ENCODE assay signal across 8 cellular contexts in genomic region chr14:21039059-21039422, GRCh38. TPM values are rescaled to one million over a fixed set of nuclear protein-coding genes. Genes with fewer than 3 reads are reported as not detected.
A peak's percentile ranks its signal among the peaks of the same experiment; 100 is the strongest.
DNase-seq lines count a peak whose midpoint lies in the region; ATAC-seq and TF ChIP-seq lines count a peak whose summit lies in the region.

No MANE protein-coding gene starts in this region.

- peaks cover 14 to 43% (median 30%) of the 10 kb centered on the region in 6 donors for H3K4me1 ChIP-seq in spleen

- DNase-seq in NCI-H1092 (lab: John Stamatoyannopoulos, UW) (peak; percentile 14), cerebellum (ENCODE audit: low spot score) (peak; percentile 53), left lobe of liver (ENCODE audit: low spot score) (peak; percentile 95), spleen (peak; percentile 78)
- no peak for DNase-seq in stimulated activated CD8-positive, alpha-beta memory T cell treated with anti-CD3 and anti-CD28 coated beads, Interleukin-4, amount 100 ng/mL, for 48 hours
- DNase-seq in stimulated activated CD4-positive, alpha-beta T cell treated with anti-CD3 and anti-CD28 coated beads, Interleukin-4, amount 100 ng/mL, for 1 hour, result no peak
- DNase-seq in effector CD8-positive, alpha-beta T cell (lab: John Stamatoyannopoulos, UW), result no peak

- WGBS in spleen, 5 donors, result 47 to 58% (median 57%) methylated on average over 7 of the region's 7 CpGs

- no peak overlapping the region for H3K4me3 ChIP-seq in spleen

- peak overlapping the region; percentile 14 to 77 (median 72) for H3K27ac ChIP-seq in spleen

- TF ChIP-seq POLR2A in spleen (IDR thresholded peaks at IDR 0.05), result no peak

- intact Hi-C loops in spleen (cut with DNase I; ENCODE audit: low total_unique reads), result no loop called here

- H3K27me3 ChIP-seq in spleen (replicated peaks in 1 of 7), result no peaks in the 10 kb centered on the region

- H3K36me3 ChIP-seq in spleen, result no peaks in the 10 kb centered on the region

- ATAC-seq in left lobe of liver, result peak; percentile 84
- ATAC-seq in GM21786 (IDR thresholded peaks at IDR 0.05; ENCODE audit: unreplicated experiment), result no peak

- TF ChIP-seq CTCF in spleen (IDR thresholded peaks at IDR 0.05 in 8 of 11, conservative IDR thresholded peaks at IDR 0.05 in 3 of 11), result no peak

- no peaks in the 10 kb centered on the region for H3K9me3 ChIP-seq in spleen

RNA-seq across cellular contexts. Expression of gene RNASE7, which starts 3.1 kb away (rescaled TPM):
- total RNA-seq in cerebellum (not detected), left lobe of liver (0.13 TPM), spleen (not detected)
- not detected for polyA plus RNA-seq in spleen

RNA-seq across cellular contexts. Expression of gene RNASE13, which starts 4.4 kb away (rescaled TPM):
- not detected for total RNA-seq in cerebellum
- 0.10 TPM for total RNA-seq in left lobe of liver
- under 1 TPM in 1 of 7 donors, not detected in 6; 0.30 TPM for total RNA-seq in spleen
- not detected for polyA plus RNA-seq in spleen

RNA-seq across cellular contexts. Expression of gene TPPP2, which starts 9.0 kb away (rescaled TPM):
- total RNA-seq in cerebellum (not detected), left lobe of liver (4.6 TPM), spleen (under 1 TPM in 3 of 7 donors, not detected in 4; 0.57 to 0.91 (median 0.76) TPM)
- under 1 TPM in 2 of 3 donors, not detected in 1; 0.09 to 0.22 TPM for polyA plus RNA-seq in spleen

RNA-seq across cellular contexts. Expression of gene NDRG2, which starts 14.2 kb away (rescaled TPM):
- 142 TPM for total RNA-seq in cerebellum
- total RNA-seq in left lobe of liver, result 165 TPM
- total RNA-seq in spleen, result 100 to 1,000 TPM; 101 to 335 (median 270) TPM
- 100 to 1,000 TPM in 1 of 3 donors, 10 to 100 TPM in 2; 72.4 to 174 (median 74.1) TPM for polyA plus RNA-seq in spleen

RNA-seq across cellular contexts. Expression of gene RNASE8, which starts 18.6 kb away (rescaled TPM):
- total RNA-seq in cerebellum, result not detected
- total RNA-seq in left lobe of liver, result not detected
- not detected for total RNA-seq in spleen
- not detected for polyA plus RNA-seq in spleen

Comparison
In these comparisons a context has a peak if more than half of its experiments do, and no peak if none do; other contexts are left out.
1. DNase-seq: peak in NCI-H1092 (single experiment), cerebellum (single experiment), left lobe of liver (single experiment) and spleen (single experiment); none in stimulated activated CD8-positive, alpha-beta memory T cell treated with anti-CD3 and anti-CD28 coated beads, Interleukin-4, amount 100 ng/mL, for 48 hours (single experiment), stimulated activated CD4-positive, alpha-beta T cell treated with anti-CD3 and anti-CD28 coated beads, Interleukin-4, amount 100 ng/mL, for 1 hour (single experiment) and effector CD8-positive, alpha-beta T cell (single experiment).